In genomic region chr19:39532233-39533002, GRCh38 we compare ENCODE assay signal across 8 cellular contexts. TPM values are rescaled to one million over a fixed set of nuclear protein-coding genes. Genes with fewer than 3 reads are reported as not detected.
DNase-seq lines count a peak whose midpoint lies in the region; ATAC-seq, FAIRE-seq and TF ChIP-seq lines count a peak whose summit lies in the region.

EID2B (minus strand) TSS chr19:39532852; CDS start chr19:39532802, 50 bp downstream.

- TF ChIP-seq RAD21 in GM12878 (IDR thresholded peaks at IDR 0.05; ENCODE audit: insufficient read depth, low read depth, low read length): peak; percentile 88

- peak within 1 kb of the TSS; percentile 97 for H2AFZ ChIP-seq in GM12878 (ENCODE audit: control insufficient read depth, low read depth, low read length)

- intact Hi-C loops in GM12878 (cut with micrococcal nuclease; ENCODE audit: unreplicated experiment): loop anchor here (1.0 to 10.0 kb wide), 5 partner anchors 58 to 408 kb away; partner anchors contain the start of genes PAK4, PLEKHG2 and SAMD4B
- intact Hi-C loops in sciatic nerve (cut with DNase I): loop anchor here (10.0 kb wide), 2 partner anchors 58 to 312 kb away; partner anchors contain the start of gene FBL

- ATAC-seq in GM18517 (IDR thresholded peaks at IDR 0.05; ENCODE audit: unreplicated experiment) (peak; percentile 76), HG03039 (IDR thresholded peaks at IDR 0.05; ENCODE audit: unreplicated experiment) (peak; percentile 86), GM12878 (peak; percentile 96), sciatic nerve (peak; percentile 99)

- POLR2A ChIA-PET in GM12878 (lab: Charles Lee): interaction anchor here (0.6 kb wide), 1 partner anchor 52 kb away, joined by 3 read pairs; the partner anchor contains the start of gene TIMM50

- peaks cover 13% of the 10 kb centered on the region for H3K79me2 ChIP-seq in GM12878 (ENCODE audit: control insufficient read depth, insufficient read depth, low read length)

- CTCF ChIA-PET in GM12878 (lab: Yijun Ruan, JAX): interaction anchor here (0.6 to 5.0 kb wide), 24 partner anchors 10 to 633 kb away, joined by 3 to 63 read pairs (median 5); partner anchors contain the start of genes DLL3, MED29, NFKBIB and PAF1

- no peaks in the 10 kb centered on the region for H3K4me1 ChIP-seq in GM12878 (ENCODE audit: control insufficient read depth, insufficient read depth, low read length)

- H4K20me1 ChIP-seq in GM12878 (ENCODE audit: control insufficient read depth, insufficient read depth): no peaks in the 10 kb centered on the region

- peak within 1 kb of the TSS; percentile 76 for H3K9ac ChIP-seq in GM12878 (ENCODE audit: control insufficient read depth, insufficient read depth, low read length)

- H3K4me3 ChIP-seq in GM12878: peak within 1 kb of the TSS; percentile 98

- FAIRE-seq in A204.1 (lab: Jason Lieb, UNC) (peak; percentile 82), GM12878 (lab: Jason Lieb, UNC) (peak; percentile 96)

- H3K9me3 ChIP-seq in GM12878 (replicated peaks; ENCODE audit: control insufficient read depth, insufficient read depth, low read length): no peaks in the 10 kb centered on the region

- BruUV-seq in GM12878 (replicated peaks; lab: Mats Ljungman, UMichigan): TSS peak; percentile 82

- no peaks in the 10 kb centered on the region for H3K36me3 ChIP-seq in GM12878 (ENCODE audit: control insufficient read depth in 2 of 2, insufficient read depth in 2 of 2, low read length in 1 of 2)

- RAD21 ChIA-PET in GM12878 (lab: Charles Lee; ENCODE audit: unreplicated experiment): interaction anchor here (0.8 to 1.5 kb wide), 10 partner anchors 30 to 413 kb away, joined by 3 to 14 read pairs (median 4); partner anchors contain the start of genes DLL3, PLEKHG2 and RPS16

- in situ Hi-C loops in GM12878 (cut with MboI): loop anchor here (5.0 kb wide), 3 partner anchors 55 to 410 kb away; no protein-coding TSS in a partner anchor

- peak within 1 kb of the TSS; percentile 56 for H3K4me2 ChIP-seq in GM12878 (ENCODE audit: control insufficient read depth, insufficient read depth)

- H3K27ac ChIP-seq in GM12878 (ENCODE audit: control insufficient read depth, insufficient read depth): peak within 1 kb of the TSS; percentile 57

- DNase-seq in NCI-H2029 treated with DMSO at 0.1 percent for 48 hours (lab: John Stamatoyannopoulos, UW): peak; percentile 96
- DNase-seq in T1000 (lab: John Stamatoyannopoulos, UW): peak; percentile 95
- peak; percentile 94 for DNase-seq in GM12878 (ENCODE audit: low read depth, low spot score)
- peak; percentile 78 for DNase-seq in iPS DF 19.7 (ENCODE audit: low read depth, low spot score)
- peak; percentile 97 for DNase-seq in sciatic nerve (ENCODE audit: low spot score)

- no peak for TF ChIP-seq EP300 in GM12878 (IDR thresholded peaks at IDR 0.05; ENCODE audit: borderline replicate concordance in 1 of 2, control insufficient read depth in 1 of 2, low read depth in 2 of 2, low read length in 2 of 2)

- under 1% methylated on average over 65 of the region's 65 CpGs for whole genome bisulfite sequencing in GM12878 (ENCODE audit: insufficient coverage, insufficient replicate concordance, low lambda C conversion rate, missing lambda C conversion rate)

- TF ChIP-seq POLR2A in GM12878 (IDR thresholded peaks at IDR 0.05; ENCODE audit: low read depth, low read length): peak; percentile 79

- TF ChIP-seq CTCF in GM12878 (IDR thresholded peaks at IDR 0.05 in 2 of 3, conservative IDR thresholded peaks at IDR 0.05 in 1 of 3; ENCODE audit: control insufficient read depth in 2 of 3, extremely low read depth in 1 of 3, insufficient read depth in 1 of 3, low read depth in 3 of 3, low read length in 3 of 3): peak; percentile 100; a peak in 5 of 6 replicates

- SMC1A ChIA-PET in GM12878 (lab: Charles Lee; ENCODE audit: uncharacterized antibody, unreplicated experiment): interaction anchor here (0.6 to 3.4 kb wide), 15 partner anchors 10 to 555 kb away, joined by 3 to 26 read pairs (median 4); partner anchors contain the start of genes DLL3, GMFG and RPS16

- H3K27me3 ChIP-seq in GM12878 (replicated peaks in 1 of 2; ENCODE audit: control insufficient read depth in 2 of 2, insufficient read depth in 2 of 2, low read length in 1 of 2): no peaks in the 10 kb centered on the region

TF ChIP-seq in GM12878, 131 proteins besides CTCF, POLR2A, EP300 and RAD21 (continues in another document):
- 0 out of 2 replicates have a peak, but pooled peaks have one; percentile 33 for TF ChIP-seq STAT1 (conservative IDR thresholded peaks at IDR 0.05)
- peak; percentile 98 for TF ChIP-seq NRF1 (conservative IDR thresholded peaks at IDR 0.05; ENCODE audit: low read depth, low read length)
- TF ChIP-seq SREBF2 (IDR thresholded peaks at IDR 0.05; ENCODE audit: low read length): no peak
- TF ChIP-seq, protein P1, sequence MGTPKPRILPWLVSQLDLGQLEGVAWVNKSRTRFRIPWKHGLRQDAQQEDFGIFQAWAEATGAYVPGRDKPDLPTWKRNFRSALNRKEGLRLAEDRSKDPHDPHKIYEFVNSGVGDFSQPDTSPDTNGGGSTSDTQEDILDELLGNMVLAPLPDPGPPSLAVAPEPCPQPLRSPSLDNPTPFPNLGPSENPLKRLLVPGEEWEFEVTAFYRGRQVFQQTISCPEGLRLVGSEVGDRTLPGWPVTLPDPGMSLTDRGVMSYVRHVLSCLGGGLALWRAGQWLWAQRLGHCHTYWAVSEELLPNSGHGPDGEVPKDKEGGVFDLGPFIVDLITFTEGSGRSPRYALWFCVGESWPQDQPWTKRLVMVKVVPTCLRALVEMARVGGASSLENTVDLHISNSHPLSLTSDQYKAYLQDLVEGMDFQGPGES (IDR thresholded peaks at IDR 0.05): 0 out of 2 replicates have a peak, but pooled peaks have one; percentile 39
- TF ChIP-seq, protein P2, sequence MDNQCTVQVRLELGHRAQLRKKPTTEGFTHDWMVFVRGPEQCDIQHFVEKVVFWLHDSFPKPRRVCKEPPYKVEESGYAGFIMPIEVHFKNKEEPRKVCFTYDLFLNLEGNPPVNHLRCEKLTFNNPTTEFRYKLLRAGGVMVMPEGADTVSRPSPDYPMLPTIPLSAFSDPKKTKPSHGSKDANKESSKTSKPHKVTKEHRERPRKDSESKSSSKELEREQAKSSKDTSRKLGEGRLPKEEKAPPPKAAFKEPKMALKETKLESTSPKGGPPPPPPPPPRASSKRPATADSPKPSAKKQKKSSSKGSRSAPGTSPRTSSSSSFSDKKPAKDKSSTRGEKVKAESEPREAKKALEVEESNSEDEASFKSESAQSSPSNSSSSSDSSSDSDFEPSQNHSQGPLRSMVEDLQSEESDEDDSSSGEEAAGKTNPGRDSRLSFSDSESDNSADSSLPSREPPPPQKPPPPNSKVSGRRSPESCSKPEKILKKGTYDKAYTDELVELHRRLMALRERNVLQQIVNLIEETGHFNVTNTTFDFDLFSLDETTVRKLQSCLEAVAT (IDR thresholded peaks at IDR 0.05): no peak
- TF ChIP-seq MYC (IDR thresholded peaks at IDR 0.05; ENCODE audit: insufficient read depth, insufficient read length, insufficient replicate concordance, low read length, severe bottlenecking): no peak
- TF ChIP-seq, protein P3, sequence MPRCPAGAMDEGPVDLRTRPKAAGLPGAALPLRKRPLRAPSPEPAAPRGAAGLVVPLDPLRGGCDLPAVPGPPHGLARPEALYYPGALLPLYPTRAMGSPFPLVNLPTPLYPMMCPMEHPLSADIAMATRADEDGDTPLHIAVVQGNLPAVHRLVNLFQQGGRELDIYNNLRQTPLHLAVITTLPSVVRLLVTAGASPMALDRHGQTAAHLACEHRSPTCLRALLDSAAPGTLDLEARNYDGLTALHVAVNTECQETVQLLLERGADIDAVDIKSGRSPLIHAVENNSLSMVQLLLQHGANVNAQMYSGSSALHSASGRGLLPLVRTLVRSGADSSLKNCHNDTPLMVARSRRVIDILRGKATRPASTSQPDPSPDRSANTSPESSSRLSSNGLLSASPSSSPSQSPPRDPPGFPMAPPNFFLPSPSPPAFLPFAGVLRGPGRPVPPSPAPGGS (IDR thresholded peaks at IDR 0.05; ENCODE audit: borderline replicate concordance, insufficient read depth, low read depth, low read length, poor library complexity, severe bottlenecking): no peak
- TF ChIP-seq RBBP5 (conservative IDR thresholded peaks at IDR 0.05): no peak
- TF ChIP-seq CEBPB (IDR thresholded peaks at IDR 0.05; ENCODE audit: borderline replicate concordance in 1 of 2, low read depth in 2 of 2, low read length in 2 of 2): no peak
- peak; percentile 92 for TF ChIP-seq NKRF (conservative IDR thresholded peaks at IDR 0.05)

RNA-seq across cellular contexts. Expression of gene EID2B, which starts in this region (rescaled TPM):
- 8.1 and 9.0 TPM in 2 replicates for total RNA-seq in GM12878 (2013; cell fraction: nucleolus; rRNA removed)
- total RNA-seq in GM12878 (2014; rRNA removed) (4.1 and 5.5 TPM in 2 replicates), GM12878 (2014; rRNA removed; fragmentation: Illumina TruSeq; extraction: Trizol) (3.7 and 5.2 TPM in 2 replicates), GM12878 (2021) (3.9 and 4.3 TPM in 2 replicates), sciatic nerve (4.3 TPM)
- polyA plus RNA-seq in GM12878 (2011; ENCODE audit: low read depth): 0.89 TPM
- polyA plus RNA-seq in GM12878 (2011; rRNA removed) (5.0 and 5.1 TPM in 2 replicates), GM12878 (2014; fragmentation: Illumina TruSeq; extraction: Trizol) (1.4 and 2.9 TPM in 2 replicates), GM12878 (2014; fragmentation: Nextera tagmentation; extraction: Ambion mirVana) (1 to 10 TPM; 5.8 to 6.1 TPM), GM12878 (2014; rRNA removed) (8.8 and 10.1 TPM in 2 replicates), GM12878 (2016; fragmentation: Nextera tagmentation; extraction: Ambion mirVana) (1 to 10 TPM; 4.8 to 5.9 TPM)
- 2.8 and 6.5 TPM in 2 replicates for polyA plus RNA-seq in GM12878 (2011; cell fraction: cytosol; rRNA removed)
- polyA plus RNA-seq in GM12878 (2011; cell fraction: nucleus; rRNA removed): 3.9 and 4.0 TPM in 2 replicates
- polyA plus RNA-seq in GM12878 (2012): 2.8 and 4.5 TPM in 2 replicates
- 1.6 and 2.4 TPM in 2 replicates for polyA minus RNA-seq in GM12878 (2011; rRNA and poly(A)+ RNA removed)
- 0.62 and 0.67 TPM in 2 replicates for polyA minus RNA-seq in GM12878 (2011; cell fraction: cytosol; rRNA and poly(A)+ RNA removed)
- polyA minus RNA-seq in GM12878 (2011; cell fraction: nucleus; rRNA and poly(A)+ RNA removed): 3.1 and 5.5 TPM in 2 replicates

Comparison
In these comparisons a context has a peak if more than half of its experiments do, and no peak if none do; other contexts are left out.
1. Peak in every context shown above with its lines: DNase-seq, ATAC-seq, H3K4me3 ChIP-seq and H3K27ac ChIP-seq.